18 cellular contexts compared by ENCODE assay signal in the genomic region with DNA sequence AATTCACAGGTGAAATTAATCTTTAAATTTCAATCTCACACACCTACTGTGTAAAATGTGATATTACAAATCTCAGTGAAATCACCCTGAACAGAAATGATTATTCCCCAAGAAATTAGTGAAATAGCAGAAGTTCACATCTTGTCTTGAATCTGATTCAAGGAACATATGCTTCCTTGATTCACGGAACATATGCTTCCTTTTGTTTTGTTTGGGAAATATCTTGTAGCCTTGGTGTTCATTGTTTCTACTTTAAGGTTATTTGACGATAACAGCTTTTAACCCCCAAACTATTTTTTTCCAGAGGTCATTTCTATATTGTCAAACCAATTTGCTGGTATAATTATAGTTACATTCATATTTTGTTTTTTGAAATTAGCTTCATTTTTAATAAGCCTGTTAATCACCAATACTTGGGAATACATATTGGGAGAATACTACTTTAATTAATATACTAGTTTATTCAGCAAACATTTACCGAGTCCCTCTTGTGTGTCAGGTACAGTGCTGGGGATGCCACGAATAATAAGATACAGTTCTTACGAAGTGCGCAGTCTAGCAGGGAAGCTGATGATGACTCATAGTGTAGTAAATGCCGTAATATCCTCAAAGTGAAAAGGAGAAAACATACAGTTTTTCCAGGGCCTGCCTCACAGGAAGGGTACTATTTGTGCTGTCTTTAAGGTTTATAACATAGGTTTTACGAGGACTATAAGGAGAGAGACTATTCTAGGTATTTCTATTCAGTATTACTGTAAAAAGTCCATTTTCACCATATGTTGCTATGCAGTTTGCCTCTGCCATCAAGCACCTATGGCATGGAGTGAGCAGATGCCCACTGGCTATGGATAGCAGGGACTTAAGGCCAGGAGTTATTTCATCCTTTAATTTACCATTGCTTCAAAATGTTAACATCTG. TPM values are rescaled to one million over a fixed set of nuclear protein-coding genes. Genes with fewer than 3 reads are reported as not detected.
A peak's percentile ranks its signal among the peaks of the same experiment; 100 is the strongest.
DNase-seq lines count a peak whose midpoint lies in the region; ATAC-seq, FAIRE-seq and TF ChIP-seq lines count a peak whose summit lies in the region.
"Had no signal": no experiment of that assay in that cellular context is flagged by ENCODE, and none has a peak within 500 bp of the region (broad histone marks: within the 10 kb centered on the region; RNA-seq: fewer than 3 reads in every experiment).

No MANE protein-coding gene starts in this region.

- ATAC-seq in HG02981 (IDR thresholded peaks at IDR 0.05; ENCODE audit: unreplicated experiment) = no peak

- H3K9me3 ChIP-seq in PC-9 (ENCODE audit: insufficient read depth, low read depth) = no peaks in the 10 kb centered on the region
- H3K9me3 ChIP-seq: lower lobe of right lung, pancreas had no signal

- H3K79me2 ChIP-seq in PC-9 (ENCODE audit: low read depth) = no peaks in the 10 kb centered on the region

- no peaks in the 10 kb centered on the region for H3F3A ChIP-seq in PC-9 (ENCODE audit: insufficient read depth, low read depth)

- no peaks in the 10 kb centered on the region for H3K9me2 ChIP-seq in PC-9 (ENCODE audit: insufficient read depth)

- H3K4me2 ChIP-seq in PC-9 = no peak overlapping the region

- no peak overlapping the region for H2AFZ ChIP-seq in PC-9

- POLR2A ChIA-PET in PC-9 (lab: Charles Lee; ENCODE audit: unreplicated experiment) = no interaction called here

- H3K4me1 ChIP-seq in PC-9 (replicated peaks; ENCODE audit: insufficient read depth) = peaks cover 9% of the 10 kb centered on the region
- H3K4me1 ChIP-seq: lower lobe of right lung, pancreas had no signal

- intact Hi-C loops in PC-9 (cut with micrococcal nuclease; ENCODE audit: unreplicated experiment) = no loop called here

- peak; percentile 67 for DNase-seq in DMS 273 (lab: John Stamatoyannopoulos, UW; ENCODE audit: unreplicated experiment)
- peak; percentile 15 for DNase-seq in NB4 (ENCODE audit: low read depth)
- peak; percentile 20 for DNase-seq in astrocyte of the spinal cord (ENCODE audit: low read depth, low spot score)
- DNase-seq in putamen (ENCODE audit: low spot score) = peak; percentile 20
- DNase-seq in PC-9 = no peak
- no peak for DNase-seq in HTR-8/SVneo (ENCODE audit: insufficient read length, low spot score)
- DNase-seq: activated naive CD4-positive, alpha-beta T cell treated with anti-CD3 and anti-CD28 coated beads for 36 hours; C1 segment of cervical spinal cord; foreskin melanocyte; H7; lower lobe of right lung; NCI-H1694 treated with DMSO at 0.1 percent for 48 hours; NCI-H446; pancreas; small intestine; T-helper 9 cell had no signal

- no peak for TF ChIP-seq CTCF in NB4 (IDR thresholded peaks at IDR 0.05; ENCODE audit: low read depth, low read length)
- TF ChIP-seq CTCF in astrocyte of the spinal cord (IDR thresholded peaks at IDR 0.05; ENCODE audit: low read depth, low read length) = no peak
- no peak for TF ChIP-seq CTCF in PC-9 (conservative IDR thresholded peaks at IDR 0.05)

- CTCF ChIA-PET in PC-9 (lab: Charles Lee) = interaction anchor here (0.5 kb wide), 1 partner anchor 318 kb away, joined by 5 read pairs; no protein-coding TSS in a partner anchor

- no TSS peak for BruUV-seq in PC-9 (replicated peaks; lab: Mats Ljungman, UMichigan)

- H3K4me3 ChIP-seq in NB4 (ENCODE audit: low read depth, low read length) (no peak overlapping the region), astrocyte of the spinal cord (ENCODE audit: low read depth, low read length) (no peak overlapping the region), PC-9 (no peak overlapping the region)
- H3K4me3 ChIP-seq: coronary artery, lower lobe of right lung, pancreas had no signal

- no peak overlapping the region for H3K27ac ChIP-seq in PC-9
- H3K27ac ChIP-seq: coronary artery, lower lobe of right lung, pancreas had no signal

- no peaks in the 10 kb centered on the region for H4K20me1 ChIP-seq in PC-9 (ENCODE audit: insufficient read depth)

- no peak for TF ChIP-seq POLR2A in NB4 (IDR thresholded peaks at IDR 0.05; ENCODE audit: extremely low read depth, insufficient read length)

- H3K27me3 ChIP-seq in PC-9 (ENCODE audit: insufficient read depth, low read depth) = no peaks in the 10 kb centered on the region
- H3K27me3 ChIP-seq: pancreas had no signal

- in situ Hi-C loops in astrocyte of the spinal cord (cut with HindIII; ENCODE audit: low sequenced_read_pairs) = no loop called here

- FAIRE-seq in HTR-8/SVneo (lab: Jason Lieb, UNC) = no peak
- FAIRE-seq: pancreas, small intestine had no signal

- H3K36me3 ChIP-seq in PC-9 (ENCODE audit: low read depth) = no peaks in the 10 kb centered on the region
- H3K36me3 ChIP-seq: lower lobe of right lung, pancreas had no signal

RNA-seq across cellular contexts. Expression of a gene that starts 32.5 kb away (rescaled TPM):
- 2.7 and 2.9 TPM in 2 replicates for total RNA-seq in PC-9 (2021)

Comparison
In these comparisons a context has a peak if more than half of its experiments do, and no peak if none do; other contexts are left out.
1. DNase-seq: peak in DMS 273 (single experiment), NB4 (single experiment), astrocyte of the spinal cord (single experiment) and putamen (single experiment); none in PC-9 (0 of 2) and HTR-8/SVneo (single experiment).